ENCODE assay signal across 29 cellular contexts in the genomic region with DNA sequence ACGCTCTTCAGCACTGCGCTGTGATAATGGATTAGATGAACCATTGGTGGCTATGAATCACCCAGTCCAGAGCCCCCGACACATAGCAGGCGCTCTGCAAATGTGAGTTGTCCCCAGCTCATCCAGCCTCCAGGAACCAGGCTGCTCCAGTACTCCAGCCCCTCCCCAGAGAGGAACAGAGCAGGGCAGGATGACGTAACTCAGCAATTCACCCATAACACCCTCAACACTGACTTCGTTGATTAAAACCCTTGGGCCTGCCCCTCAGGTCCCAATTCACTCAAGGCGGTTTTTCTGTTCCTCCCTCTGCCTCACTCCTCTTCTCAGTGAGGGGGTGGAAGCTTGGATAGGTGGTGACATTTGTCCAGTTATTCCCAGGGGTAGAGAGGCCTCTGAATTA.
DNase-seq lines count a peak whose midpoint lies in the region; ATAC-seq, FAIRE-seq and TF ChIP-seq lines count a peak whose summit lies in the region.
"Had no signal": no experiment of that assay in that cellular context is flagged by ENCODE, and none has a peak within 500 bp of the region (broad histone marks: within the 10 kb centered on the region; RNA-seq: fewer than 3 reads in every experiment).

No MANE protein-coding gene starts in this region.

- peak overlapping the region; percentile 15 for H3K23ac ChIP-seq in mesendoderm (ENCODE audit: low read length)

- H3K27ac Mint-ChIP-seq in activated naive CD4-positive, alpha-beta T cell treated with anti-CD3 and anti-CD28 coated beads, Interleukin-2, amount 50 U/mL, for 72 hours, result no peak overlapping the region
- H3K27ac Mint-ChIP-seq: activated CD4-positive, alpha-beta memory T cell treated with anti-CD3 and anti-CD28 coated beads, Interleukin-2, amount 10 ng/mL, durations not matched to agents 7 days and 5 days; HFFc6; memory B cell; T-cell had no signal

- H3K18ac ChIP-seq in mesendoderm (ENCODE audit: low read length), result peak overlapping the region; percentile 6

- no peak overlapping the region for H4K5ac ChIP-seq in mesendoderm (ENCODE audit: low read length)

- no peaks in the 10 kb centered on the region for H3K27me3 ChIP-seq in BLaER1
- H3K27me3 ChIP-seq in mesendoderm (ENCODE audit: insufficient read depth, low read length, poor library complexity), result no peaks in the 10 kb centered on the region

- H4K20me1 ChIP-seq in BLaER1, result no peaks in the 10 kb centered on the region

- no peaks in the 10 kb centered on the region for H3K9me3 ChIP-seq in BLaER1
- no peaks in the 10 kb centered on the region; the same call in 1 of the 2 replicates for H3K9me3 ChIP-seq in HEK293 (ENCODE audit: control insufficient read depth, insufficient read depth, low read depth, low read length)
- H3K9me3 ChIP-seq: neutrophil, upper lobe of right lung had no signal

- no peaks in the 10 kb centered on the region for H3K79me1 ChIP-seq in mesendoderm (ENCODE audit: low read length)

- peak overlapping the region; percentile 26 for H3K56ac ChIP-seq in mesendoderm (ENCODE audit: low read length)

- no peak for TF ChIP-seq CTCF in HEK293 (tag by site-specific recombination; IDR thresholded peaks at IDR 0.05)

- H3K4me3 ChIP-seq in BLaER1 (no peak overlapping the region), HEK293 (ENCODE audit: low read depth, low read length) (no peak overlapping the region), mesendoderm (ENCODE audit: low read length) (no peak overlapping the region)
- H3K4me3 ChIP-seq: heart right ventricle, skin epidermis, upper lobe of right lung had no signal

- CTCF ChIA-PET in HEK293 (lab: Yijun Ruan, JAX), result no interaction called here

- TF ChIP-seq POLR2A in GM12892 (IDR thresholded peaks at IDR 0.05; ENCODE audit: low read depth, low read length), result no peak

- H3K4me2 ChIP-seq in BLaER1 (peak overlapping the region; percentile 51), mesendoderm (ENCODE audit: low read length) (no peak overlapping the region)

- H3K36me3 Mint-ChIP-seq in activated naive CD4-positive, alpha-beta T cell treated with anti-CD3 and anti-CD28 coated beads, Interleukin-2, amount 50 U/mL, for 72 hours, result no peaks in the 10 kb centered on the region
- H3K36me3 Mint-ChIP-seq: T-cell had no signal

- POLR2A ChIA-PET in HEK293 (lab: Yijun Ruan, JAX), result no interaction called here

- no peak overlapping the region for H2BK15ac ChIP-seq in mesendoderm (replicated peaks; ENCODE audit: low read depth)

- no peak overlapping the region for H4K8ac ChIP-seq in mesendoderm (ENCODE audit: low read depth, low read length)

- H3K79me2 ChIP-seq in mesendoderm (ENCODE audit: control insufficient read depth, insufficient read depth, low read length), result no peaks in the 10 kb centered on the region

- no peak overlapping the region for H2AK5ac ChIP-seq in mesendoderm (ENCODE audit: low read length)

- no peak overlapping the region for H3K9ac ChIP-seq in BLaER1
- no peak overlapping the region for H3K9ac ChIP-seq in mesendoderm (ENCODE audit: low read length)

- H2BK120ac ChIP-seq in mesendoderm (ENCODE audit: low read depth, low read length), result no peak overlapping the region

- DNase-seq in RPMI7951 (ENCODE audit: low read depth) (peak; percentile 66), mesendoderm (peak; percentile 54), NCI-H1048 (lab: John Stamatoyannopoulos, UW) (no peak), GM12892 (ENCODE audit: insufficient read length) (no peak)
- no peak for DNase-seq in activated naive CD4-positive, alpha-beta T cell treated with anti-CD3 and anti-CD28 coated beads, Interleukin-2, amount 50 U/mL, for 72 hours (ENCODE audit: low spot score in 2 of 2)
- DNase-seq: ACHN; activated CD4-positive, alpha-beta memory T cell treated with anti-CD3 and anti-CD28 coated beads, Interleukin-2, amount 10 ng/mL, durations not matched to agents 7 days and 5 days; activated gamma-delta T cell treated with Interleukin-2 at 50 U/mL for 16 hours; C1 segment of cervical spinal cord; heart right ventricle; HFFc6; KG1; left colon; NCI-H1092; NCI-H187 treated with DMSO at 0.1 percent for 48 hours; NCI-H226; NCI-H774; PC-3; SHP77 treated with DMSO at 0.1 percent for 48 hours; substantia nigra; T-cell; upper lobe of right lung had no signal

- H3K4me1 ChIP-seq in BLaER1 (peaks cover 19% of the 10 kb centered on the region), HEK293 (ENCODE audit: control insufficient read depth, insufficient read depth, low read length) (no peaks in the 10 kb centered on the region), mesendoderm (ENCODE audit: control insufficient read depth, low read depth, low read length) (no peaks in the 10 kb centered on the region)
- H3K4me1 ChIP-seq: heart right ventricle, upper lobe of right lung had no signal

- no peaks in the 10 kb centered on the region for H3K9me3 Mint-ChIP-seq in activated naive CD4-positive, alpha-beta T cell treated with anti-CD3 and anti-CD28 coated beads, Interleukin-2, amount 50 U/mL, for 72 hours
- H3K9me3 Mint-ChIP-seq: activated CD4-positive, alpha-beta memory T cell treated with anti-CD3 and anti-CD28 coated beads, Interleukin-2, amount 10 ng/mL, durations not matched to agents 7 days and 5 days; memory B cell had no signal

- FAIRE-seq in GM12892 (lab: Jason Lieb, UNC), result no peak

- no peak overlapping the region for H3K4ac ChIP-seq in mesendoderm (ENCODE audit: low read depth, low read length)

- ATAC-seq in activated naive CD4-positive, alpha-beta T cell treated with anti-CD3 and anti-CD28 coated beads, Interleukin-2, amount 50 U/mL, for 72 hours, result no peak
- ATAC-seq in GM18520 (IDR thresholded peaks at IDR 0.05; ENCODE audit: unreplicated experiment), result no peak
- ATAC-seq: activated CD4-positive, CD25-positive, alpha-beta regulatory T cell treated with anti-CD3 and anti-CD28 coated beads, Interleukin-2, amount 50 U/mL, for 24 hours; heart right ventricle; left colon; PC-3; T-cell; upper lobe of right lung had no signal

- H3K36me3 ChIP-seq in BLaER1 (no peaks in the 10 kb centered on the region), HEK293 (ENCODE audit: control insufficient read depth in 2 of 2, insufficient read depth in 1 of 2, low read length in 2 of 2) (no peaks in the 10 kb centered on the region), mesendoderm (ENCODE audit: control insufficient read depth, insufficient read depth, low read length) (no peaks in the 10 kb centered on the region)
- H3K36me3 ChIP-seq: heart right ventricle, neutrophil, upper lobe of right lung had no signal

- WGBS in mesendoderm (ENCODE audit: extremely low coverage, insufficient coverage, low lambda C conversion rate), result no CpG with 5 or more reads among the region's 7 CpGs

- H2BK5ac ChIP-seq in mesendoderm (ENCODE audit: low read length), result no peak overlapping the region

- H3K27ac ChIP-seq in BLaER1 (no peak overlapping the region), HEK293 (ENCODE audit: extremely low read depth, low read depth, low read length) (no peak overlapping the region), mesendoderm (ENCODE audit: low read depth, low read length) (no peak overlapping the region)
- H3K27ac ChIP-seq: heart right ventricle, neutrophil, skin epidermis, upper lobe of right lung had no signal

TF ChIP-seq in HEK293, 187 proteins besides CTCF, POLR2A, EP300 and RAD21 (continues in another document):
- TF ChIP-seq ZIC2 (tag by site-specific recombination; IDR thresholded peaks at IDR 0.05) (no peak), KLF10 (tag by site-specific recombination; IDR thresholded peaks at IDR 0.05) (no peak), ZNF473 (tag by site-specific recombination; IDR thresholded peaks at IDR 0.05) (no peak), ZNF132 (tag by site-specific recombination; IDR thresholded peaks at IDR 0.05; ENCODE audit: borderline replicate concordance) (no peak), ZNF394 (tag by site-specific recombination; IDR thresholded peaks at IDR 0.05; ENCODE audit: borderline replicate concordance) (peak; percentile 45; the same call in 1 of the 2 replicates), ZNF366 (tag by site-specific recombination; conservative IDR thresholded peaks at IDR 0.05) (no peak)
- TF ChIP-seq, protein P1, sequence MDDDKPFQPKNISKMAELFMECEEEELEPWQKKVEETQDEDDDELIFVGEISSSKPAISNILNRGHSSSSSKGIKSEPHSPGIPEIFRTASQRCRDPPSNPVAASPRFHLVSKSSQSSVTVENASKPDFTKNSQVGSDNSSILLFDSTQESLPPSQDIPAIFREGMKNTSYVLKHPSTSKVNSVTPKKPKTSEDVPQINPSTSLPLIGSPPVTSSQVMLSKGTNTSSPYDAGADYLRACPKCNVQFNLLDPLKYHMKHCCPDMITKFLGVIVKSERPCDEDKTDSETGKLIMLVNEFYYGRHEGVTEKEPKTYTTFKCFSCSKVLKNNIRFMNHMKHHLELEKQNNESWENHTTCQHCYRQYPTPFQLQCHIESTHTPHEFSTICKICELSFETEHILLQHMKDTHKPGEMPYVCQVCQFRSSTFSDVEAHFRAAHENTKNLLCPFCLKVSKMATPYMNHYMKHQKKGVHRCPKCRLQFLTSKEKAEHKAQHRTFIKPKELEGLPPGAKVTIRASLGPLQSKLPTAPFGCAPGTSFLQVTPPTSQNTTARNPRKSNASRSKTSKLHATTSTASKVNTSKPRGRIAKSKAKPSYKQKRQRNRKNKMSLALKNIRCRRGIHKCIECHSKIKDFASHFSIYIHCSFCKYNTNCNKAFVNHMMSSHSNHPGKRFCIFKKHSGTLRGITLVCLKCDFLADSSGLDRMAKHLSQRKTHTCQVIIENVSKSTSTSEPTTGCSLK (tag by site-specific recombination; IDR thresholded peaks at IDR 0.05), result no peak
- TF ChIP-seq, protein P2, sequence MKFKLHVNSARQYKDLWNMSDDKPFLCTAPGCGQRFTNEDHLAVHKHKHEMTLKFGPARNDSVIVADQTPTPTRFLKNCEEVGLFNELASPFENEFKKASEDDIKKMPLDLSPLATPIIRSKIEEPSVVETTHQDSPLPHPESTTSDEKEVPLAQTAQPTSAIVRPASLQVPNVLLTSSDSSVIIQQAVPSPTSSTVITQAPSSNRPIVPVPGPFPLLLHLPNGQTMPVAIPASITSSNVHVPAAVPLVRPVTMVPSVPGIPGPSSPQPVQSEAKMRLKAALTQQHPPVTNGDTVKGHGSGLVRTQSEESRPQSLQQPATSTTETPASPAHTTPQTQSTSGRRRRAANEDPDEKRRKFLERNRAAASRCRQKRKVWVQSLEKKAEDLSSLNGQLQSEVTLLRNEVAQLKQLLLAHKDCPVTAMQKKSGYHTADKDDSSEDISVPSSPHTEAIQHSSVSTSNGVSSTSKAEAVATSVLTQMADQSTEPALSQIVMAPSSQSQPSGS (tag by site-specific recombination; IDR thresholded peaks at IDR 0.05; ENCODE audit: low read depth), result peak; percentile 86
- TF ChIP-seq, protein P3, sequence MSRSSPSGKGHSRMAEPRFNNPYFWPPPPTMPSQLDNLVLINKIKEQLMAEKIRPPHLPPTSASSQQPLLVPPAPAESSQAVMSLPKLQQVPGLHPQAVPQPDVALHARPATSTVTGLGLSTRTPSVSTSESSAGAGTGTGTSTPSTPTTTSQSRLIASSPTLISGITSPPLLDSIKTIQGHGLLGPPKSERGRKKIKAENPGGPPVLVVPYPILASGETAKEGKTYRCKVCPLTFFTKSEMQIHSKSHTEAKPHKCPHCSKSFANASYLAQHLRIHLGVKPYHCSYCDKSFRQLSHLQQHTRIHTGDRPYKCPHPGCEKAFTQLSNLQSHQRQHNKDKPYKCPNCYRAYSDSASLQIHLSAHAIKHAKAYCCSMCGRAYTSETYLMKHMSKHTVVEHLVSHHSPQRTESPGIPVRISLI (tag by site-specific recombination; IDR thresholded peaks at IDR 0.05), result no peak

Comparison
In these comparisons a context has a peak if more than half of its experiments do, and no peak if none do; other contexts are left out.
1. DNase-seq: peak in RPMI7951 (single experiment) and mesendoderm (single experiment); none in activated naive CD4-positive, alpha-beta T cell treated with anti-CD3 and anti-CD28 coated beads, Interleukin-2, amount 50 U/mL, for 72 hours (0 of 2), NCI-H1048 (single experiment) and GM12892 (single experiment).